In the genomic region with DNA sequence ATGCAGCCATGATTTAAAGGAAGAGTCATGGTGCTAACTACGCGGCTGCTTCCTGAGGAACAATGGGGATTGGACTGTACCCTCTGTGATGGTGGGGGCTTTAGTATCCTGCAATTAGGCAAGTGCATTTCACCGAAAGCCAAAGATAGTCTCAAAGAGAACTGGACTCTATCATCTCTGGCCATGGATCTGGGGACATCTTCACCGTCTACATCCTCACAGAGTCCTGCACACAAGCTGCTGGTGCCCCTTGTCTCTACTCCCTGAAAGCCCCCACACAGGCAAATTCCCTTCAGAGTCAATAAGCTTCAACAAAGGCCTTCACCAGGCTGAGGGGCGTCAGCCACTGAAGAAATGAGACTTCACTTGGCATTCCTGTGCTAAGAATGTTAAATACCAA, we compare ENCODE assay signal across 33 cellular contexts.
"Had no signal": no experiment of that assay in that cellular context is flagged by ENCODE, and none has a peak within 500 bp of the region (broad histone marks: within the 10 kb centered on the region; RNA-seq: fewer than 3 reads in every experiment).

No MANE protein-coding gene starts in this region.

- FAIRE-seq: colon, endometrium, endothelial cell of umbilical vein, frontal cortex had no signal

- H3K36me3 ChIP-seq: adrenal gland, WERI-Rb-1 had no signal

- H3K4me1 ChIP-seq: adrenal gland, body of pancreas had no signal

- H3K4me3 ChIP-seq: adrenal gland, body of pancreas had no signal

- H3K9me3 ChIP-seq: adrenal gland, body of pancreas had no signal

- H3K27ac ChIP-seq: adrenal gland, body of pancreas, epithelial cell of prostate, WERI-Rb-1 had no signal

- DNase-seq: activated B cell treated with CpG ODN at 0.5 μM for 24 hours; activated CD4-positive, alpha-beta memory T cell treated with anti-CD3 and anti-CD28 coated beads for 36 hours; activated CD4-positive, alpha-beta T cell treated with anti-CD3 and anti-CD28 coated beads for 36 hours; activated CD4-positive, alpha-beta T cell treated with anti-CD3 and anti-CD28 coated beads, Interleukin-2, amount 10 ng/mL, durations not matched to agents 24 days and 14 days; activated CD8-positive, alpha-beta memory T cell treated with anti-CD3 and anti-CD28 coated beads, Interleukin-2, amount 10 ng/mL, durations not matched to agents 7 days and 5 days; activated CD8-positive, alpha-beta memory T cell treated with anti-CD3 and anti-CD28 coated beads, Interleukin-2, amount 50 U/mL, for 4 hours; activated CD8-positive, alpha-beta T cell treated with anti-CD3 and anti-CD28 coated beads, Interleukin-2, amount 10 ng/mL, durations not matched to agents 7 days and 5 days; activated effector memory CD4-positive, alpha-beta T cell treated with anti-CD3 and anti-CD28 coated beads, Interleukin-2, amount 50 U/mL, for 16 hours; activated naive CD4-positive, alpha-beta T cell treated with anti-CD3 and anti-CD28 coated beads for 36 hours; activated naive CD8-positive, alpha-beta T cell treated with anti-CD3 and anti-CD28 coated beads for 36 hours; activated naive CD8-positive, alpha-beta T cell treated with anti-CD3 and anti-CD28 coated beads, Interleukin-2, amount 50 U/mL, for 24 hours; activated T-cell treated with anti-CD3 and anti-CD28 coated beads, Interleukin-2, amount 50 U/mL, for 1 hour; activated T-cell treated with anti-CD3 and anti-CD28 coated beads, Interleukin-2, amount 50 U/mL, for 48 hours; adrenal gland; amygdala; aorta; body of pancreas; caudate nucleus; cortex of kidney; dermis blood vessel endothelial cell; effector CD4-positive, alpha-beta T cell; effector memory CD8-positive, alpha-beta T cell; foreskin fibroblast; head of caudate nucleus; T-helper 1 cell; T-helper 17 cell; T1000; WERI-Rb-1 had no signal
